ENCODE assay signal across 16 cellular contexts in genomic region chr6:151400473-151400872, GRCh38. TPM values are rescaled to one million over a fixed set of nuclear protein-coding genes. Genes with fewer than 3 reads are reported as not detected.
DNase-seq lines count a peak whose midpoint lies in the region; ATAC-seq and TF ChIP-seq lines count a peak whose summit lies in the region.
"Had no signal": no experiment of that assay in that cellular context is flagged by ENCODE, and none has a peak within 500 bp of the region (broad histone marks: within the 10 kb centered on the region; RNA-seq: fewer than 3 reads in every experiment).

No MANE protein-coding gene starts in this region.

- intact Hi-C loops in head of caudate nucleus (cut with DNase I), result no loop called here

- POLR2A ChIA-PET in RWPE1 (lab: Yijun Ruan, JAX; ENCODE audit: low non-redundant PET), result no interaction called here

- peaks cover 12% of the 10 kb centered on the region for H3K4me1 ChIP-seq in foreskin keratinocyte

- peak; percentile 74 for DNase-seq in AG10803 (ENCODE audit: low read depth)
- peak; percentile 81 for DNase-seq in EL
- DNase-seq in RWPE1 (ENCODE audit: low spot score), result peak; percentile 14
- peak; percentile 26 to 42 for DNase-seq in foreskin keratinocyte
- no peak for DNase-seq in HK-2 (ENCODE audit: unreplicated experiment)
- no peak for DNase-seq in head of caudate nucleus
- DNase-seq: activated CD4-positive, alpha-beta T cell treated with anti-CD3 and anti-CD28 coated beads, Interleukin-2, amount 50 U/mL, for 4 hours; amniotic stem cell; effector CD8-positive, alpha-beta T cell; H9; heart right ventricle; NCI-H187; NK-92 treated with Interleukin-12 subunit alpha and Interleukin-12 subunit beta, amount 100 ng/mL, for 24 hours had no signal

- H3K27ac ChIP-seq in RWPE1, result peak overlapping the region; percentile 25; the same call in 1 of the 2 replicates
- H3K27ac ChIP-seq in foreskin keratinocyte, result no peak overlapping the region
- H3K27ac ChIP-seq: heart right ventricle had no signal

- TF ChIP-seq CTCF in AG10803 (conservative IDR thresholded peaks at IDR 0.05; ENCODE audit: low read length) (no peak), RWPE1 (conservative IDR thresholded peaks at IDR 0.05; ENCODE audit: low read depth) (no peak), foreskin keratinocyte (conservative IDR thresholded peaks at IDR 0.05) (no peak)

- H3K27me3 ChIP-seq in foreskin keratinocyte, result no peaks in the 10 kb centered on the region
- H3K27me3 ChIP-seq: heart right ventricle had no signal

- CTCF ChIA-PET in RWPE1 (lab: Yijun Ruan, JAX), result interaction anchor here (0.7 kb wide), 1 partner anchor 436 kb away, joined by 3 read pairs; no protein-coding TSS in a partner anchor

- ATAC-seq in foreskin keratinocyte (peak; percentile 67), GM19455 (IDR thresholded peaks at IDR 0.05; ENCODE audit: unreplicated experiment) (no peak), GM18870 (IDR thresholded peaks at IDR 0.05; ENCODE audit: unreplicated experiment) (no peak)
- ATAC-seq: heart right ventricle had no signal

- no peak overlapping the region for H3K4me3 ChIP-seq in AG10803 (ENCODE audit: low read length)
- H3K4me3 ChIP-seq: heart right ventricle, lung had no signal

RNA-seq across cellular contexts. Expression of gene ZBTB2, which starts 9.1 kb away (rescaled TPM):
- total RNA-seq in foreskin keratinocyte, result 15.9 and 16.5 TPM in 2 replicates
- 6.6 and 8.1 TPM in 2 replicates for polyA plus RNA-seq in foreskin keratinocyte

RNA-seq across cellular contexts. Expression of gene RMND1, which starts 51.5 kb away (rescaled TPM):
- 19.0 and 20.0 TPM in 2 replicates for total RNA-seq in foreskin keratinocyte
- 19.6 and 19.9 TPM in 2 replicates for polyA plus RNA-seq in foreskin keratinocyte

Comparison
In these comparisons a context has a peak if more than half of its experiments do, and no peak if none do; other contexts are left out.
1. DNase-seq: peak in AG10803 (single experiment), EL (single experiment), RWPE1 (single experiment) and foreskin keratinocyte (2 of 2); none in HK-2 (single experiment) and head of caudate nucleus (0 of 42).